In the genomic region with DNA sequence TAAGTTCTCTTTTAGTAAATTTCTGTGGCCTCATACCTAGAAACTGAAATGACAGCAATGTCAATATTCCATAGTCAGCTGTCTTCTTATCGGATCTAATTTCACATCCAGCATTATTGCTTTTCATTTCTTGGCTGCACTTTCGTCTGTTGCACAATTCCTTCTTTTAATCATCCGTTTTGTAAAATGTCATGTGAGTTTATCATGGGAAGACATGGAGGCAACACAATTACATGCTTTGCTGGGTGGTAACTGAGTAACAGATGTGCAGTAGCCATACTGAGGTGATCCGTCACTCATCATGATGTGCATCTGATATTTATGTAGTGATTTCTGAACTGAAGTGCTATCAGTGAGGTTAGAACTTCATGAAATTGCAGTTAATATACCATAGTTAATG, we compare ENCODE assay signal across 24 cellular contexts.
DNase-seq lines count a peak whose midpoint lies in the region; ATAC-seq, FAIRE-seq and TF ChIP-seq lines count a peak whose summit lies in the region.
"Had no signal": no experiment of that assay in that cellular context is flagged by ENCODE, and none has a peak within 500 bp of the region (broad histone marks: within the 10 kb centered on the region; RNA-seq: fewer than 3 reads in every experiment).

No MANE protein-coding gene starts in this region.

- no peak overlapping the region for H3K9ac ChIP-seq in astrocyte (ENCODE audit: low read length)

- peak overlapping the region; percentile 42 for H3K4me2 ChIP-seq in astrocyte (ENCODE audit: low read length)

- FAIRE-seq in astrocyte (lab: Jason Lieb, UNC) = peak; percentile 26
- FAIRE-seq: endometrium, H1 had no signal

- TF ChIP-seq CTCF in astrocyte (IDR thresholded peaks at IDR 0.05; ENCODE audit: insufficient read depth, low read depth, low read length) (no peak), fibroblast of mammary gland (conservative IDR thresholded peaks at IDR 0.05; ENCODE audit: control insufficient read depth, insufficient read depth, low read depth, low read length) (no peak), omental fat pad (IDR thresholded peaks at IDR 0.05) (no peak)

- H3K27ac Mint-ChIP-seq in astrocyte (ENCODE audit: unreplicated experiment) = peak overlapping the region; percentile 96
- H3K27ac Mint-ChIP-seq: activated naive CD4-positive, alpha-beta T cell treated with anti-CD3 and anti-CD28 coated beads for 36 hours; activated T-cell treated with anti-CD3 and anti-CD28 coated beads, Interleukin-2, amount 50 U/mL, for 24 hours; CD8-positive, alpha-beta T cell; natural killer cell had no signal

- H3K9me3 Mint-ChIP-seq in astrocyte (ENCODE audit: unreplicated experiment) = no peaks in the 10 kb centered on the region
- H3K9me3 Mint-ChIP-seq: activated naive CD4-positive, alpha-beta T cell treated with anti-CD3 and anti-CD28 coated beads for 36 hours; CD8-positive, alpha-beta T cell had no signal

- no peak overlapping the region for H3K4me3 Mint-ChIP-seq in astrocyte (ENCODE audit: unreplicated experiment)
- H3K4me3 Mint-ChIP-seq: activated naive CD4-positive, alpha-beta T cell treated with anti-CD3 and anti-CD28 coated beads for 36 hours; activated T-cell treated with anti-CD3 and anti-CD28 coated beads, Interleukin-2, amount 50 U/mL, for 24 hours; CD8-positive, alpha-beta T cell; natural killer cell had no signal

- H3K4me1 ChIP-seq in astrocyte (ENCODE audit: insufficient read depth, low read length) = peaks cover 12% of the 10 kb centered on the region
- H3K4me1 ChIP-seq: testis had no signal

- DNase-seq in GM03348 (ENCODE audit: low spot score) = peak; percentile 8
- peak; percentile 36 for DNase-seq in astrocyte (ENCODE audit: low read depth)
- DNase-seq in fibroblast of mammary gland (ENCODE audit: low read depth) = peak; percentile 53
- DNase-seq in omental fat pad (ENCODE audit: low spot score) = no peak
- no peak for DNase-seq in NCI-H2227 treated with DMSO at 0.1 percent for 48 hours (lab: John Stamatoyannopoulos, UW)
- no peak for DNase-seq in anterior cingulate cortex (lab: John Stamatoyannopoulos, UW)
- DNase-seq in NCI-H1105 treated with DMSO at 0.1 percent for 48 hours (lab: John Stamatoyannopoulos, UW) = no peak
- no peak for DNase-seq in SW480 (ENCODE audit: low spot score)
- DNase-seq: activated CD4-positive, alpha-beta T cell treated with anti-CD3 and anti-CD28 coated beads for 1 hour; activated naive CD4-positive, alpha-beta T cell treated with anti-CD3 and anti-CD28 coated beads for 36 hours; activated T-cell treated with anti-CD3 and anti-CD28 coated beads, Interleukin-2, amount 50 U/mL, for 24 hours; CD8-positive, alpha-beta T cell; cortex of kidney; DMS79; KBM-7; mesendoderm; natural killer cell; NCI-H2081; NCI-H526 treated with DMSO at 0.1 percent for 48 hours; RPMI8226; testis had no signal

- H4K20me1 ChIP-seq in astrocyte (ENCODE audit: insufficient read depth, low read length) = no peaks in the 10 kb centered on the region

- H3K27ac ChIP-seq in astrocyte (ENCODE audit: low read depth, low read length) = no peak overlapping the region

- no peak overlapping the region for H2AFZ ChIP-seq in astrocyte (ENCODE audit: low read depth, low read length)

- peaks cover 33% of the 10 kb centered on the region for H3K4me1 Mint-ChIP-seq in astrocyte (ENCODE audit: low read depth, unreplicated experiment)
- H3K4me1 Mint-ChIP-seq: natural killer cell had no signal

- peak; percentile 47 for ATAC-seq in omental fat pad (ENCODE audit: low FRiP score)
- ATAC-seq: CD8-positive, alpha-beta T cell; natural killer cell; sciatic nerve had no signal

- no peaks in the 10 kb centered on the region for H3K27me3 ChIP-seq in astrocyte (ENCODE audit: insufficient read depth, low read length)
- H3K27me3 ChIP-seq: testis had no signal

- H3K9me3 ChIP-seq in astrocyte (ENCODE audit: insufficient read depth, low read depth, low read length) = no peaks in the 10 kb centered on the region
- H3K9me3 ChIP-seq: testis had no signal

- H3K27me3 Mint-ChIP-seq in astrocyte (ENCODE audit: low read depth, unreplicated experiment) = no peaks in the 10 kb centered on the region
- H3K27me3 Mint-ChIP-seq: activated T-cell treated with anti-CD3 and anti-CD28 coated beads, Interleukin-2, amount 50 U/mL, for 24 hours had no signal

- no peaks in the 10 kb centered on the region for H3K36me3 ChIP-seq in astrocyte (ENCODE audit: insufficient read depth, low read length)

- no peaks in the 10 kb centered on the region for H3K79me2 ChIP-seq in astrocyte (ENCODE audit: insufficient read depth, low read length)

- no peaks in the 10 kb centered on the region for H3K36me3 Mint-ChIP-seq in astrocyte (ENCODE audit: low read depth, unreplicated experiment)
- H3K36me3 Mint-ChIP-seq: CD8-positive, alpha-beta T cell; natural killer cell had no signal

- H3K4me3 ChIP-seq in astrocyte (ENCODE audit: insufficient read depth, low read depth, low read length) (no peak overlapping the region), fibroblast of mammary gland (ENCODE audit: control insufficient read depth, low read depth, low read length) (no peak overlapping the region)
- H3K4me3 ChIP-seq: testis had no signal

Comparison
In these comparisons a context has a peak if more than half of its experiments do, and no peak if none do; other contexts are left out.
1. DNase-seq: peak in GM03348 (single experiment), astrocyte (single experiment) and fibroblast of mammary gland (single experiment); none in omental fat pad (single experiment), NCI-H2227 treated with DMSO at 0.1 percent for 48 hours (single experiment), anterior cingulate cortex (0 of 58), NCI-H1105 treated with DMSO at 0.1 percent for 48 hours (single experiment) and SW480 (single experiment).